10 cellular contexts compared by ENCODE assay signal in the genomic region with DNA sequence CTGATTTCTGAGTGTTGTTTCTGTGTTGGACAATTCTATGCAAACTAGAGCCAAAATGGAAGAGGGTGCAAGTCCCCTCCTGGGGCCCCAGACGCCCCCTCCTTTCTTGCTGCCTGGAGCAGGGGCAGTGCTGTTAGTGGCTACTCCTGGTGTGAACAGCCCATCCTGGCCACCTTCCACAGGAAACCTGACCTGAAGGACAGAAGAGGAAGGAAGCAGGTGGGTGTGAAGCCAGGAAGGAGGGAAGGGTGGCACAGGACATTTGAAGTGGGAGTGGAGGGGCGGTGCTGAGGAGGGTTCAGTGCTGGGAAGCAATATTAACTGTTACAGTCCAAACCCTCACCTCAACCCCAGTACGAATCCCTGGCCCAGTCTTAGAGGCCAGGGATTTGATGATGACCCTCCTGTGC. TPM values are rescaled to one million over a fixed set of nuclear protein-coding genes. Genes with fewer than 3 reads are reported as not detected.
DNase-seq lines count a peak whose midpoint lies in the region; TF ChIP-seq lines count a peak whose summit lies in the region.
"Had no signal": no experiment of that assay in that cellular context is flagged by ENCODE, and none has a peak within 500 bp of the region (broad histone marks: within the 10 kb centered on the region; RNA-seq: fewer than 3 reads in every experiment).

No MANE protein-coding gene starts in this region.

- H3K9me3 ChIP-seq in mucosa of rectum (ENCODE audit: control insufficient read depth in 2 of 2, low read length in 2 of 2) = no peaks in the 10 kb centered on the region

- H3K27me3 ChIP-seq in ACC112 (ENCODE audit: insufficient read depth, low read length) (no peaks in the 10 kb centered on the region), dorsolateral prefrontal cortex (no peaks in the 10 kb centered on the region), mucosa of rectum (ENCODE audit: control insufficient read depth in 2 of 2, insufficient read depth in 2 of 2, low read length in 2 of 2) (no peaks in the 10 kb centered on the region)

- DNase-seq in NB4 (ENCODE audit: low read depth) = no peak
- no peak for DNase-seq in dorsolateral prefrontal cortex
- no peak for DNase-seq in NOMO-1 treated with dmso at 0.1 percent for 144 hours (lab: John Stamatoyannopoulos, UW; ENCODE audit: unreplicated experiment)
- no peak for DNase-seq in head of caudate nucleus
- DNase-seq in NCI-H524 (lab: John Stamatoyannopoulos, UW) = no peak
- DNase-seq in RPMI8226 = no peak

- intact Hi-C loops in dorsolateral prefrontal cortex (cut with DNase I) = loop anchor here in 1 of 2 donors (2.0 to 10.0 kb wide), 2 partner anchors 113 to 263 kb away; a partner anchor contains a TSS
- intact Hi-C loops in head of caudate nucleus (cut with DNase I) = loop anchor here (2.0 to 10.0 kb wide), 2 partner anchors 263 to 433 kb away; a partner anchor contains a TSS

- H2AFZ ChIP-seq in ACC112 (ENCODE audit: low read length, unreplicated experiment) = no peak overlapping the region

- peaks cover 20% of the 10 kb centered on the region for H3K4me1 ChIP-seq in ACC112 (ENCODE audit: control insufficient read depth, insufficient read depth, low read length, unreplicated experiment)
- H3K4me1 ChIP-seq in mucosa of rectum (ENCODE audit: control insufficient read depth in 2 of 2, insufficient read depth in 2 of 2, low read length in 2 of 2) = peaks cover 22 to 23% of the 10 kb centered on the region in 2 donors

- peaks cover 7% of the 10 kb centered on the region for H3K79me2 ChIP-seq in ACC112 (ENCODE audit: control insufficient read depth, insufficient read depth, low read length, unreplicated experiment)

- H3K27ac ChIP-seq in ACC112 (ENCODE audit: low read depth, low read length) (no peak overlapping the region), dorsolateral prefrontal cortex (peak overlapping the region in 45 of 59 donors; percentile 7 to 94 (median 79)), mucosa of rectum (ENCODE audit: low read depth in 2 of 2, low read length in 2 of 2) (peak overlapping the region; percentile 76 to 77)

- peak overlapping the region; percentile 60 to 62 for H3K9ac ChIP-seq in mucosa of rectum (ENCODE audit: low read depth in 1 of 2, low read length in 2 of 2)

- no peak for TF ChIP-seq POLR2A in NB4 (IDR thresholded peaks at IDR 0.05; ENCODE audit: extremely low read depth, insufficient read length)

- H3K4me3 ChIP-seq in ACC112 (ENCODE audit: low read depth, low read length) (peak overlapping the region; percentile 75), NB4 (ENCODE audit: low read depth, low read length) (peak overlapping the region; percentile 37), dorsolateral prefrontal cortex (peak overlapping the region in 56 of 59 donors; percentile 61 to 99 (median 84)), mucosa of rectum (ENCODE audit: low read length in 2 of 2) (peak overlapping the region; percentile 62 to 76)

- TF ChIP-seq CTCF in NB4 (IDR thresholded peaks at IDR 0.05; ENCODE audit: low read depth, low read length) (no peak), dorsolateral prefrontal cortex (IDR thresholded peaks at IDR 0.05 in 54 of 56, conservative IDR thresholded peaks at IDR 0.05 in 2 of 56; ENCODE audit: low read depth in 1 of 56, partially characterized antibody in 56 of 56) (no peak)

- H3K36me3 ChIP-seq in ACC112 (ENCODE audit: insufficient read depth, low read length) (0 out of 2 replicates have a peak, but pooled peaks cover 3% of the 10 kb centered on the region), mucosa of rectum (ENCODE audit: control insufficient read depth in 2 of 2, insufficient read depth in 2 of 2, low read length in 2 of 2) (peaks cover 2 to 12% of the 10 kb centered on the region in 2 donors)

RNA-seq across cellular contexts. Expression of a gene that starts 0.7 kb away (rescaled TPM):
- 1 to 10 TPM in 71 of 120 experiments, under 1 TPM in 17, not detected in 32; 0.36 to 9.2 (median 2.1) TPM for total RNA-seq in dorsolateral prefrontal cortex

RNA-seq across cellular contexts. Expression of a gene that starts 1.6 kb away (rescaled TPM):
- total RNA-seq in dorsolateral prefrontal cortex = 10 to 100 TPM; 20.4 to 52.8 (median 33.0) TPM

RNA-seq across cellular contexts. Expression of a gene that starts 6.2 kb away (rescaled TPM):
- total RNA-seq in dorsolateral prefrontal cortex = 100 to 1,000 TPM in 56 of 120 experiments, 10 to 100 TPM in 64; 67.4 to 141 (median 99.4) TPM

RNA-seq across cellular contexts. Expression of a gene that starts 34.1 kb away (rescaled TPM):
- 1 to 10 TPM in 11 of 120 experiments, under 1 TPM in 26, not detected in 83; 0.38 to 2.2 (median 0.64) TPM for total RNA-seq in dorsolateral prefrontal cortex
- total RNA-seq: HT1080, subcutaneous adipose tissue had no signal

RNA-seq across cellular contexts. Expression of a gene that starts 45.9 kb away (rescaled TPM):
- 100 to 1,000 TPM in 2 of 120 experiments, 10 to 100 TPM in 118; 13.9 to 125 (median 40.5) TPM for total RNA-seq in dorsolateral prefrontal cortex
